27 cellular contexts compared by ENCODE assay signal in the genomic region with DNA sequence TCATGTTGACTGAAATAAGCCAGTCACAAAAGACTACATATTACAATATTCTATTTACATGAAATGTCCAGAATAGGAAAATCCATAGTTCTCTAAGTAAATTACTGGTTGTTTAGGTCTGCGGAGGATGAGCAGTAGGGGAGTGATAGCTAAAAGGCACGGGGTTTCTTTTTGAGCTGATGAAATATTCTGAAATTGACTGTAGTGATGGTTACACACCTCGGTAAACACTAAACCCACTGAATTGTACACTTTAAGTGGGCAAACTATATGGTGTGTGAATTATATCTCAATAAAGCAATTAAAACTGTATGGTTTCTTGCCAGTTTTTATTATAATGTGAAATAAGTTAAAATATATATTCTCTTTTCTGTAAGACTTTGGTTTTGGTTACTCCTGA.
"Had no signal": no experiment of that assay in that cellular context is flagged by ENCODE, and none has a peak within 500 bp of the region (broad histone marks: within the 10 kb centered on the region; RNA-seq: fewer than 3 reads in every experiment).

No MANE protein-coding gene starts in this region.

- H3K27ac Mint-ChIP-seq: dendritic cell treated with granulocyte-macrophage colony-stimulating factor and Interleukin-4, amounts not matched to agents 40 ng/mL and 50 ng/mL, for 4 days; effector memory CD8-positive, alpha-beta T cell; endodermal cell had no signal

- H3K27me3 Mint-ChIP-seq: dendritic cell treated with granulocyte-macrophage colony-stimulating factor and Interleukin-4, amounts not matched to agents 40 ng/mL and 50 ng/mL, for 4 days had no signal

- H3K79me2 ChIP-seq: hepatocyte had no signal

- H3K27ac ChIP-seq: colonic mucosa, coronary artery, dorsolateral prefrontal cortex, epithelial cell of prostate, esophagus muscularis mucosa, esophagus squamous epithelium, foreskin keratinocyte, gastrocnemius medialis, gastroesophageal sphincter, heart left ventricle, heart right ventricle, hepatocyte had no signal

- H3K9me3 Mint-ChIP-seq: dendritic cell treated with granulocyte-macrophage colony-stimulating factor and Interleukin-4, amounts not matched to agents 40 ng/mL and 50 ng/mL, for 4 days; effector memory CD8-positive, alpha-beta T cell; endodermal cell had no signal

- H3K27me3 ChIP-seq: colonic mucosa, dorsolateral prefrontal cortex, esophagus muscularis mucosa, esophagus squamous epithelium, gastrocnemius medialis, gastroesophageal sphincter, heart left ventricle, hepatocyte had no signal

- H3K4me3 Mint-ChIP-seq: dendritic cell treated with granulocyte-macrophage colony-stimulating factor and Interleukin-4, amounts not matched to agents 40 ng/mL and 50 ng/mL, for 4 days; effector memory CD8-positive, alpha-beta T cell; endodermal cell had no signal

- DNase-seq: colonic mucosa; cortex of kidney; dermis blood vessel endothelial cell; dorsolateral prefrontal cortex; effector CD4-positive, alpha-beta T cell; effector CD8-positive, alpha-beta T cell; effector memory CD4-positive, alpha-beta T cell; effector memory CD8-positive, alpha-beta T cell; endodermal cell; esophagus squamous epithelium; foreskin fibroblast; foreskin keratinocyte; foreskin melanocyte; gastrocnemius medialis; glutamatergic neuron; head of caudate nucleus; heart left ventricle; heart right ventricle had no signal

- H3K4me1 ChIP-seq: colonic mucosa, esophagus muscularis mucosa, esophagus squamous epithelium, foreskin keratinocyte, gastrocnemius medialis, gastroesophageal sphincter, heart left ventricle, heart right ventricle had no signal

- H3K4me2 ChIP-seq: hepatocyte had no signal

- H3K9me3 ChIP-seq: colonic mucosa, esophagus muscularis mucosa, esophagus squamous epithelium, gastrocnemius medialis, gastroesophageal sphincter, heart left ventricle, heart right ventricle had no signal

- H3K4me3 ChIP-seq: colonic mucosa, coronary artery, dorsolateral prefrontal cortex, esophagus muscularis mucosa, esophagus squamous epithelium, gastrocnemius medialis, gastroesophageal sphincter, heart left ventricle, heart right ventricle, hepatocyte had no signal

- H3K36me3 ChIP-seq: colonic mucosa, esophagus muscularis mucosa, esophagus squamous epithelium, gastrocnemius medialis, gastroesophageal sphincter, heart left ventricle, heart right ventricle had no signal

- ATAC-seq: effector memory CD8-positive, alpha-beta T cell; esophagus mucosa; foreskin keratinocyte; gastrocnemius medialis; gastroesophageal sphincter; heart left ventricle; heart right ventricle had no signal

- H2AFZ ChIP-seq: hepatocyte had no signal

- FAIRE-seq: endometrium, endothelial cell of umbilical vein had no signal
